Comparison of ENCODE assay signal across 1 cellular context in genomic region chr6:131693384-131693783, GRCh38.
TF ChIP-seq lines count a peak whose summit lies in the region.

No MANE protein-coding gene starts in this region.

TF ChIP-seq in GM23338, 12 proteins besides CTCF, POLR2A, EP300 and RAD21 (continued from another document):
- TF ChIP-seq ZNF462 (CRISPR knock-in tag; IDR thresholded peaks at IDR 0.05) (no peak), POLR2AphosphoS5 (IDR thresholded peaks at IDR 0.05; ENCODE audit: low read depth) (no peak), ETS1 (IDR thresholded peaks at IDR 0.05) (no peak), CREB1 (CRISPR knock-in tag; IDR thresholded peaks at IDR 0.05; ENCODE audit: low read depth) (no peak), JUNB (IDR thresholded peaks at IDR 0.05; ENCODE audit: unreplicated experiment) (no peak), EZH2phosphoT487 (IDR thresholded peaks at IDR 0.05; ENCODE audit: unreplicated experiment) (no peak), NANOG (IDR thresholded peaks at IDR 0.05; ENCODE audit: borderline replicate concordance) (no peak), EZH2 (IDR thresholded peaks at IDR 0.05; ENCODE audit: low read depth, unreplicated experiment) (no peak), ZNF114 (CRISPR knock-in tag; IDR thresholded peaks at IDR 0.05) (no peak), ZNF331 (CRISPR knock-in tag; IDR thresholded peaks at IDR 0.05; ENCODE audit: low read depth) (no peak)
